ENCODE assay signal across 2 cellular contexts in genomic region chr18:74531043-74531442, GRCh38.
TF ChIP-seq lines count a peak whose summit lies in the region.

No MANE protein-coding gene starts in this region.

TF ChIP-seq in A549, 52 proteins besides CTCF, POLR2A, EP300 and RAD21:
- no peak for TF ChIP-seq KDM1A (IDR thresholded peaks at IDR 0.05; ENCODE audit: low read depth)
- TF ChIP-seq MAFK (IDR thresholded peaks at IDR 0.05; ENCODE audit: partially characterized antibody): peak; percentile 38

TF ChIP-seq in HepG2, 621 proteins besides CTCF, POLR2A, EP300 and RAD21:
- TF ChIP-seq RAD51 (IDR thresholded peaks at IDR 0.05; ENCODE audit: borderline replicate concordance) (no peak), MAFF (IDR thresholded peaks at IDR 0.05; ENCODE audit: low read depth, low read length) (peak; percentile 67), MAFK (conservative IDR thresholded peaks at IDR 0.05 in 1 of 2, IDR thresholded peaks at IDR 0.05 in 1 of 2; ENCODE audit: low read length in 2 of 2) (peak; percentile 71 to 78)
